Comparison of ENCODE assay signal across 1 cellular context in genomic region chr3:128804017-128804816, GRCh38.
TF ChIP-seq lines count a peak whose summit lies in the region.

No MANE protein-coding gene starts in this region.

TF ChIP-seq in liver, 16 proteins besides CTCF, POLR2A, EP300 and RAD21 (continued from another document):
- TF ChIP-seq HNF4A (conservative IDR thresholded peaks at IDR 0.05) (no peak), TAF1 (conservative IDR thresholded peaks at IDR 0.05) (no peak), YY1 (IDR thresholded peaks at IDR 0.05) (no peak), GABPA (IDR thresholded peaks at IDR 0.05 in 1 of 2, conservative IDR thresholded peaks at IDR 0.05 in 1 of 2) (no peak), MAX (IDR thresholded peaks at IDR 0.05) (no peak), JUND (IDR thresholded peaks at IDR 0.05) (no peak), RXRA (IDR thresholded peaks at IDR 0.05) (no peak), ZBTB33 (IDR thresholded peaks at IDR 0.05) (no peak), HNF4G (IDR thresholded peaks at IDR 0.05) (no peak), FOXA1 (IDR thresholded peaks at IDR 0.05) (no peak), NR2F2 (IDR thresholded peaks at IDR 0.05) (no peak)
